8 cellular contexts compared by ENCODE assay signal in the genomic region with DNA sequence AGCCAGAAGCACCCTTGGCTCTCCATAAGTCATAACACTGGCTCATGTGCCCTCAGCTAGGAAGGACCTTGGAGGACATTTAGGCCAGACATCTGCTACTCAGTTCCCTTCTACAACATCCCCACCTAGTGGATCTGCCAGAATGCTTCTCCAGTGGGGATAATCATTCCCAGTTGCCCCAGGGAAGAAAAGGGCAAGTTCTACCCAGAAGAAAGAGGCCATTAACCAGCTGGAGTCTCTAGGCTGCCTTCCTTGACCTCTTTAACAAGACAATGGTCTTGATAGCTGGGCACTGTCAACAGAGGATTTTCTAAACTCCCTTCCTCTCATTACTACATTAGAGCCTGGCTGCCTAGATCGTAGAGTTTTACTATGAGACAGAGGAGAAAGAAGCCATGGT. TPM values are rescaled to one million over a fixed set of nuclear protein-coding genes. Genes with fewer than 3 reads are reported as not detected.
DNase-seq lines count a peak whose midpoint lies in the region; ATAC-seq and TF ChIP-seq lines count a peak whose summit lies in the region.

No MANE protein-coding gene starts in this region.

- intact Hi-C loops in A673 (cut with micrococcal nuclease; ENCODE audit: unreplicated experiment), result no loop called here
- intact Hi-C loops in right cardiac atrium (cut with DNase I), result loop anchor here in 2 of 4 donors (10.0 kb wide), 2 partner anchors 66 to 156 kb away; no protein-coding TSS in a partner anchor

- peak; percentile 42 for DNase-seq in A673 (ENCODE audit: low spot score)
- DNase-seq in HCEC 1CT, result peak; percentile 21
- peak; percentile 28 for DNase-seq in SKM-1 treated with dmso at 0.1 percent for 144 hours (lab: John Stamatoyannopoulos, UW; ENCODE audit: unreplicated experiment)
- no peak for DNase-seq in right cardiac atrium
- no peak for DNase-seq in HK-2 (ENCODE audit: unreplicated experiment)
- no peak for DNase-seq in dedifferentiated amniotic fluid mesenchymal stem cell (ENCODE audit: extremely low spot score)
- DNase-seq in activated CD8-positive, alpha-beta memory T cell treated with anti-CD3 and anti-CD28 coated beads, Interleukin-2, amount 50 U/mL, for 4 hours, result no peak

- peak; percentile 53 for TF ChIP-seq CTCF in A673 (conservative IDR thresholded peaks at IDR 0.05; ENCODE audit: low read depth, low read length)

- H3K4me3 ChIP-seq in A673 (ENCODE audit: low read depth, low read length, poor library complexity, severe bottlenecking) (no peak overlapping the region), right cardiac atrium (ENCODE audit: low read length) (no peak overlapping the region)

- H3K9me3 ChIP-seq in A673 (ENCODE audit: low read depth, low read length, poor library complexity, severe bottlenecking), result no peaks in the 10 kb centered on the region
- no peaks in the 10 kb centered on the region for H3K9me3 ChIP-seq in right cardiac atrium (ENCODE audit: control insufficient read depth, low read length)

- no TSS peak for BruUV-seq in A673 (replicated peaks; lab: Mats Ljungman, UMichigan)

- H3K27ac ChIP-seq in A673 (ENCODE audit: low read depth, low read length, poor library complexity, severe bottlenecking) (no peak overlapping the region), right cardiac atrium (ENCODE audit: low read length) (no peak overlapping the region)

- H3K4me1 ChIP-seq in A673 (ENCODE audit: insufficient read depth, low read length, poor library complexity, severe bottlenecking), result no peaks in the 10 kb centered on the region
- no peaks in the 10 kb centered on the region for H3K4me1 ChIP-seq in right cardiac atrium (ENCODE audit: control insufficient read depth, insufficient read depth, low read length)

- H3K36me3 ChIP-seq in A673 (ENCODE audit: insufficient read depth, low read length, poor library complexity, severe bottlenecking), result no peaks in the 10 kb centered on the region

- POLR2A ChIA-PET in A673 (lab: Charles Lee; ENCODE audit: low non-redundant PET), result no interaction called here

- no peaks in the 10 kb centered on the region for H3K27me3 ChIP-seq in A673 (replicated peaks; ENCODE audit: insufficient read depth, low read depth, low read length, poor library complexity)
- H3K27me3 ChIP-seq in right cardiac atrium (ENCODE audit: control insufficient read depth, insufficient read depth), result no peaks in the 10 kb centered on the region

- WGBS in right cardiac atrium, result 67% methylated on average over 1 of the region's 1 CpG

- ATAC-seq in right cardiac atrium (peak; percentile 34 to 37), HG03108 (IDR thresholded peaks at IDR 0.05; ENCODE audit: unreplicated experiment) (no peak)

- CTCF ChIA-PET in A673 (lab: Charles Lee), result no interaction called here

RNA-seq across cellular contexts. Expression of a gene that starts 42.0 kb away (rescaled TPM):
- 0.43 TPM in 1 of 2 replicates, not detected in the other for total RNA-seq in A673 (2021)
- 1 to 10 TPM; 5.2 to 7.1 (median 6.0) TPM for total RNA-seq in right cardiac atrium
- 2.4 TPM for polyA plus RNA-seq in right cardiac atrium

Comparison
In these comparisons a context has a peak if more than half of its experiments do, and no peak if none do; other contexts are left out.
1. DNase-seq: peak in A673 (single experiment), HCEC 1CT (single experiment) and SKM-1 treated with dmso at 0.1 percent for 144 hours (single experiment); none in right cardiac atrium (0 of 3), HK-2 (single experiment), dedifferentiated amniotic fluid mesenchymal stem cell (single experiment) and activated CD8-positive, alpha-beta memory T cell treated with anti-CD3 and anti-CD28 coated beads, Interleukin-2, amount 50 U/mL, for 4 hours (single experiment).